In the genomic region with DNA sequence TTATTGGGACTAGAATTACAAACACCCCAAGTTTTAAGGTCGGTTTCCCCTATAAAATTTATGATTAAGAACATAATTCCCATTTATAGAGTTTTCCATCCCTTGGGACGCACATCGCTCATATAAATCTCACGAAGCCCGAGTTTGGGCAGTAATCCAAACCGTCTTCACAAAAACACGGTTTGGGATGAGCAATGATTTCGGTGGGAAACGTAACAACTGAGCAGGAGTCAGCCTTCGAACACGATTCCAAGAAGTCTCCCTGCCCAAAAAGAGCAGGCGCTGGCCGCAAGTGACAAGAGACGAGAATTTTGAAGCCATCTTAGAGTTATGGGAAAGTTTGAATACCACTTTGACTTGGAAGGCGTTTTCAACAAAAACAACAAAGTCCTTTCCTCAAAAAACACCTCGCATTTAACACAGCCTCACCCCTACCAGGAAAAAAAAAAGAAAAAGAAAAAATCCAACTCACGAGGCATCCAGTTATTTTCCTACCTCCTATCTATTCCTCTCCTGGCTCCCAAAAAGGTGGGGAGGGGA, we compare ENCODE assay signal across 8 cellular contexts. TPM values are rescaled to one million over a fixed set of nuclear protein-coding genes. Genes with fewer than 3 reads are reported as not detected.
DNase-seq lines count a peak whose midpoint lies in the region; ATAC-seq, FAIRE-seq and TF ChIP-seq lines count a peak whose summit lies in the region.

No MANE protein-coding gene starts in this region.

- intact Hi-C loops in PC-3 (cut with micrococcal nuclease): no loop called here

- H3K27me3 Mint-ChIP-seq in endodermal cell (ENCODE audit: insufficient read depth): no peaks in the 10 kb centered on the region
- H3K27me3 Mint-ChIP-seq in neural crest cell (ENCODE audit: low read depth): peaks cover 27% of the 10 kb centered on the region

- no TSS peak for BruUV-seq in PC-3 (replicated peaks; lab: Mats Ljungman, UMichigan)

- H3K4me3 Mint-ChIP-seq in endodermal cell: peak overlapping the region; percentile 87
- H3K4me3 Mint-ChIP-seq in neural crest cell: peak overlapping the region; percentile 90

- H3F3A ChIP-seq in PC-3 (ENCODE audit: low read length, unreplicated experiment): no peaks in the 10 kb centered on the region

- H3K9ac ChIP-seq in PC-3 (ENCODE audit: low read length): peak overlapping the region; percentile 87
- peak overlapping the region; percentile 96 for H3K9ac ChIP-seq in endodermal cell (ENCODE audit: extremely low read depth, low read length, poor library complexity, severe bottlenecking)

- peak overlapping the region; percentile 59; the same call in 1 of the 2 replicates for H2AFZ ChIP-seq in PC-3 (ENCODE audit: low read length)

- H4K20me1 ChIP-seq in PC-3 (ENCODE audit: low read length): no peaks in the 10 kb centered on the region

- no peaks in the 10 kb centered on the region for H3K9me2 ChIP-seq in PC-3 (replicated peaks; ENCODE audit: low read length)

- H3K9me3 Mint-ChIP-seq in endodermal cell (no peaks in the 10 kb centered on the region), neural crest cell (no peaks in the 10 kb centered on the region)

- no peak for DNase-seq in GM06990 (ENCODE audit: extremely low read depth, insufficient read length)
- peak; percentile 35 for DNase-seq in PC-3
- DNase-seq in endodermal cell: no peak
- DNase-seq in neural crest cell (ENCODE audit: low read depth, low spot score): no peak
- no peak for DNase-seq in CD1c-positive myeloid dendritic cell (ENCODE audit: extremely low spot score)
- DNase-seq in GM12891 (ENCODE audit: insufficient read length, low spot score): no peak
- no peak for DNase-seq in NCI-H1105 (lab: John Stamatoyannopoulos, UW)

- no peak for TF ChIP-seq CTCF in GM06990 (IDR thresholded peaks at IDR 0.05; ENCODE audit: insufficient read depth, low read length, poor library complexity, severe bottlenecking)
- no peak for TF ChIP-seq CTCF in PC-3 (conservative IDR thresholded peaks at IDR 0.05; ENCODE audit: low read depth, low read length)
- no peak for TF ChIP-seq CTCF in endodermal cell (conservative IDR thresholded peaks at IDR 0.05)
- no peak for TF ChIP-seq CTCF in neural crest cell (conservative IDR thresholded peaks at IDR 0.05)

- WGBS in endodermal cell (ENCODE audit: insufficient coverage in 1 of 2, insufficient read length in 1 of 2), 2 experiments: 7 to 28% methylated on average over 11 to 16 of the region's 17 CpGs

- H3K4me3 ChIP-seq in GM06990 (replicated peaks; ENCODE audit: low read depth, low read length): peak overlapping the region; percentile 80
- peak overlapping the region; percentile 77 for H3K4me3 ChIP-seq in PC-3 (ENCODE audit: low read length)
- H3K4me3 ChIP-seq in endodermal cell (ENCODE audit: low read length): peak overlapping the region; percentile 96

- H3K27ac Mint-ChIP-seq in endodermal cell (peak overlapping the region; percentile 93), neural crest cell (ENCODE audit: unreplicated experiment) (peak overlapping the region; percentile 98)

- POLR2A ChIA-PET in PC-3 (lab: Charles Lee; ENCODE audit: unreplicated experiment): no interaction called here

- H3K9me3 ChIP-seq in PC-3 (ENCODE audit: low read length) (no peaks in the 10 kb centered on the region), endodermal cell (ENCODE audit: control insufficient read depth, low read length) (no peaks in the 10 kb centered on the region)

- H3K27ac ChIP-seq in PC-3 (ENCODE audit: low read length) (peak overlapping the region; percentile 20; the same call in 1 of the 2 replicates), endodermal cell (ENCODE audit: low read depth, low read length) (peak overlapping the region; percentile 93)

- CTCF ChIA-PET in PC-3 (lab: Charles Lee): no interaction called here

- H3K4me1 ChIP-seq in PC-3 (ENCODE audit: insufficient read depth, low read length) (peaks cover 12% of the 10 kb centered on the region), endodermal cell (ENCODE audit: control insufficient read depth, insufficient read depth, low read length) (no peaks in the 10 kb centered on the region)

- H3K4me1 Mint-ChIP-seq in endodermal cell (peaks cover 45% of the 10 kb centered on the region), neural crest cell (peaks cover 54% of the 10 kb centered on the region)

- H3K36me3 ChIP-seq in GM06990 (ENCODE audit: control insufficient read depth, insufficient read depth, low read length): no peaks in the 10 kb centered on the region; the same call in none of the 2 replicates
- H3K36me3 ChIP-seq in PC-3 (ENCODE audit: low read depth, low read length): no peaks in the 10 kb centered on the region
- peaks cover 22% of the 10 kb centered on the region for H3K36me3 ChIP-seq in endodermal cell (ENCODE audit: control insufficient read depth, insufficient read depth, low read length)

- TF ChIP-seq POLR2A in GM12891 (IDR thresholded peaks at IDR 0.05; ENCODE audit: low read depth, low read length): no peak

- H3K36me3 Mint-ChIP-seq in endodermal cell (ENCODE audit: low read depth): peaks cover 43% of the 10 kb centered on the region
- H3K36me3 Mint-ChIP-seq in neural crest cell (ENCODE audit: low read depth): peaks cover 11% of the 10 kb centered on the region

- peak overlapping the region; percentile 97 for H3K4me2 ChIP-seq in PC-3 (ENCODE audit: low read length)

- peaks cover 46% of the 10 kb centered on the region for H3K79me2 ChIP-seq in PC-3 (ENCODE audit: low read length)

- no peak for FAIRE-seq in GM12891 (lab: Jason Lieb, UNC)

- ATAC-seq in PC-3 (no peak), GM19395 (IDR thresholded peaks at IDR 0.05; ENCODE audit: unreplicated experiment) (no peak)

- H3K27me3 ChIP-seq in GM06990 (replicated peaks; ENCODE audit: control insufficient read depth, insufficient read depth, low read length): no peaks in the 10 kb centered on the region
- no peaks in the 10 kb centered on the region for H3K27me3 ChIP-seq in PC-3 (ENCODE audit: low read length)
- peaks cover 14% of the 10 kb centered on the region for H3K27me3 ChIP-seq in endodermal cell (ENCODE audit: control insufficient read depth, insufficient read depth, low read length, poor library complexity, severe bottlenecking)

TF ChIP-seq in GM12891, 5 proteins besides CTCF, POLR2A, EP300 and RAD21:
- TF ChIP-seq TAF1 (IDR thresholded peaks at IDR 0.05; ENCODE audit: low read depth, low read length) (no peak), PAX5 (IDR thresholded peaks at IDR 0.05; ENCODE audit: insufficient read depth, low read length, severe bottlenecking) (no peak), SPI1 (IDR thresholded peaks at IDR 0.05; ENCODE audit: low read depth, low read length) (no peak), POU2F2 (IDR thresholded peaks at IDR 0.05; ENCODE audit: low read depth, low read length) (no peak), POLR2AphosphoS5 (IDR thresholded peaks at IDR 0.05; ENCODE audit: low read depth, low read length) (no peak)

RNA-seq across cellular contexts. Expression of gene SEPHS1, which starts 1.7 kb away (rescaled TPM):
- total RNA-seq in PC-3 (2014; rRNA removed): 40.4 and 42.5 TPM in 2 replicates
- 100 to 1,000 TPM; 127 to 268 TPM for total RNA-seq in endodermal cell
- polyA plus RNA-seq in endodermal cell (2013, experiment 1 of 2): 123 TPM
- 107 TPM for polyA plus RNA-seq in endodermal cell (2013, experiment 2 of 2)
- total RNA-seq in neural crest cell: 158 and 163 TPM in 2 replicates
- polyA plus RNA-seq in GM12891 (2012; ENCODE audit: low read depth, missing spikeins): 20.9 TPM

RNA-seq across cellular contexts. Expression of gene PHYH, which starts 46.5 kb away (rescaled TPM):
- total RNA-seq in PC-3 (2014; rRNA removed): 4.4 and 13.2 TPM in 2 replicates
- total RNA-seq in endodermal cell: 10 to 100 TPM; 17.2 to 37.9 TPM
- polyA plus RNA-seq in endodermal cell (2013, experiment 1 of 2): 24.3 TPM
- 21.1 TPM for polyA plus RNA-seq in endodermal cell (2013, experiment 2 of 2)
- 14.9 and 15.1 TPM in 2 replicates for total RNA-seq in neural crest cell
- polyA plus RNA-seq in GM12891 (2012; ENCODE audit: low read depth, missing spikeins): 6.1 TPM
